ENCODE assay signal across 21 cellular contexts in the genomic region with DNA sequence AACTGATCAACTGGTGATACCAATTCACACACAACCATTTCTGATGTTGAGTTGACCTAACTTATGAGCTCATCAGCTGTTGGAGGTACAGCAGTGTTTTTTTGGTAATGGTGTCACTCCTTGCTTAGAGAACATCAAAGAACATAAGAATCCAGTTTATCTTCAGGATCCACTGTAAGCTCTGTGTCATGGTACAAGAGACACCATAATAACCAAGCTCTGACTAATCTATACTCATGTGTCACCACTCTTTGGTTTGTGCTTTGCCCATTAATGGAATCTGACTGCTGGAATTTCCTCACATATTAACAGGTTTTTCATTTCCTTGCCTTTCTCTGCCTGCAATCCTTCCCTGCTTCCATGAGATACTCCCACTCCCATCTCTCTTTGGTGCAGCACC.
"Had no signal": no experiment of that assay in that cellular context is flagged by ENCODE, and none has a peak within 500 bp of the region (broad histone marks: within the 10 kb centered on the region; RNA-seq: fewer than 3 reads in every experiment).

No MANE protein-coding gene starts in this region.

- H3K36me3 ChIP-seq: colonic mucosa, heart right ventricle, left ventricle myocardium inferior, lower lobe of right lung, neural progenitor cell, prostate gland, right lobe of liver, tibial artery had no signal

- H3K27ac Mint-ChIP-seq: memory B cell; mesothelial cell of epicardium; natural killer cell treated with Interleukin-12 subunit alpha and Interleukin-12 subunit beta and Interleukin-15 and Interleukin-18, amount 100 ng/mL, for 72 hours; neural progenitor cell; stimulated activated effector memory CD8-positive, alpha-beta T cell treated with anti-CD3 and anti-CD28 coated beads, Interleukin-12 subunit alpha, Interleukin-12 subunit beta, amount 100 ng/mL, for 72 hours had no signal

- H3K9me3 ChIP-seq: colonic mucosa, lower lobe of right lung, prostate gland, right lobe of liver, tibial artery had no signal

- DNase-seq: colonic mucosa; dermis blood vessel endothelial cell; heart right ventricle; hypothalamus; left cardiac atrium; left ventricle myocardium inferior; lower lobe of right lung; nucleus accumbens; retina; right lobe of liver; stimulated activated CD4-positive, alpha-beta T cell treated with anti-CD3 and anti-CD28 coated beads, Interleukin-4, amount 100 ng/mL, for 1 hour; stimulated activated CD8-positive, alpha-beta memory T cell treated with anti-CD3 and anti-CD28 coated beads, Interleukin-4, amount 100 ng/mL, for 48 hours; stimulated activated naive CD8-positive, alpha-beta T cell treated with anti-CD3 and anti-CD28 coated beads, Interleukin-15, Interleukin-2, amounts not matched to agents 100 U/mL and 50 U/mL, for 24 hours; tibial artery had no signal

- H3K27me3 ChIP-seq: colonic mucosa, heart right ventricle, neural progenitor cell, right lobe of liver, tibial artery had no signal

- H3K27ac ChIP-seq: colonic mucosa, heart right ventricle, left ventricle myocardium inferior, lower lobe of right lung, neural progenitor cell, parathyroid adenoma, prostate gland, right lobe of liver, tibial artery had no signal

- H3K4me3 ChIP-seq: colonic mucosa, heart right ventricle, left ventricle myocardium inferior, lower lobe of right lung, neural progenitor cell, prostate gland, right lobe of liver, tibial artery had no signal

- H3K27me3 Mint-ChIP-seq: memory B cell; natural killer cell treated with Interleukin-12 subunit alpha and Interleukin-12 subunit beta and Interleukin-15 and Interleukin-18, amount 100 ng/mL, for 72 hours had no signal

- H3K4me1 ChIP-seq: colonic mucosa, heart right ventricle, left ventricle myocardium inferior, lower lobe of right lung, neural progenitor cell, parathyroid adenoma, prostate gland, right lobe of liver, tibial artery had no signal

- H3K4me1 Mint-ChIP-seq: memory B cell; neural progenitor cell; stimulated activated effector memory CD8-positive, alpha-beta T cell treated with anti-CD3 and anti-CD28 coated beads, Interleukin-12 subunit alpha, Interleukin-12 subunit beta, amount 100 ng/mL, for 72 hours had no signal

- H3K9me3 Mint-ChIP-seq: memory B cell, neural progenitor cell had no signal

- H3K4me3 Mint-ChIP-seq: memory B cell; mesothelial cell of epicardium; natural killer cell treated with Interleukin-12 subunit alpha and Interleukin-12 subunit beta and Interleukin-15 and Interleukin-18, amount 100 ng/mL, for 72 hours; neural progenitor cell; stimulated activated effector memory CD8-positive, alpha-beta T cell treated with anti-CD3 and anti-CD28 coated beads, Interleukin-12 subunit alpha, Interleukin-12 subunit beta, amount 100 ng/mL, for 72 hours had no signal

- H3K36me3 Mint-ChIP-seq: memory B cell; mesothelial cell of epicardium; natural killer cell treated with Interleukin-12 subunit alpha and Interleukin-12 subunit beta and Interleukin-15 and Interleukin-18, amount 100 ng/mL, for 72 hours; neural progenitor cell; stimulated activated effector memory CD8-positive, alpha-beta T cell treated with anti-CD3 and anti-CD28 coated beads, Interleukin-12 subunit alpha, Interleukin-12 subunit beta, amount 100 ng/mL, for 72 hours had no signal
